In the genomic region with DNA sequence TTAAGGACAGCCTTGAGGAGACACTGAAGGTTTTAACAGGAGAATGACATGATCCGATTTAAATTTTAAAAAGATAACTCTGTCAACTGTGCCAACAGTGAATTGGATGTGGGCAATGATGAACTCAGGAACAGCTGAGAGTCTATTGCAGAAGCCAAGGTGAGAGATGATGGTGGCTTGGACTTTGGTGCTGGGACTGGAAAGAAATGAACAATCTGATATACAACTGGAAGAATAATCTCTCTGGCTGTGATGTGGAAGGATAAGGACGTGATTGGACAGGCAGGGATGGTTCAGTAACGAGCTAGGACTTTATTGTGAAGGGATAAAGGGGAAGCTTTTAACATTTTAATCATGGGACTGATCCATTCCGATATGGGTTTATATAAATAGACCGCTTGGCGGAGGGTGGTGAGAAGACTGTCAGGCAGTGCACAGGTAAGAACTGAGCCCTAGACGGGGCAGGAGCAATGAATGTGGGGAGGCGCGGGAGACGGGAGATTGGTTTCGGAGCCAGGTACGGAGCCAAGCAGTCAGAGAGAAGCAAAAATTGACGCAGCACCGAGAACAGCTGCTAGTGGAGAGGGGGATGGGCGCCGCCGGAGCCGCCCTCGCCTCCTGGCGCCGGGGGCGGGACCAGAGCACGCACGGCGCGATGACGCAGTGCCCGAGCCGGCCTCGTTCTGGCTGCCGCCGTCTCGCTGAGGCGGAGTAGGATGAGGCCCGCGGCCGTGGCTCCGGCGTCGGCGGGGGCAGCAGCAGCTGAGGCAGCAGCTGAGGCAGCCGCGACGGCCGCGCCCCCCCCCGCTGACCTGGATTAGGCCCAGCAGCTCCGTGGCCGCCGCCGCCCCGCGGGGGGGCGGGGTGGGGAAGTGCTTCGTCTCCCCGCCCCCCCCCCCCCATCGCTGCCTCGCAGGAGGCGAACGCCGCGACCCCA, we compare ENCODE assay signal across 1 cellular context.
TF ChIP-seq lines count a peak whose summit lies in the region.

A gene with protein sequence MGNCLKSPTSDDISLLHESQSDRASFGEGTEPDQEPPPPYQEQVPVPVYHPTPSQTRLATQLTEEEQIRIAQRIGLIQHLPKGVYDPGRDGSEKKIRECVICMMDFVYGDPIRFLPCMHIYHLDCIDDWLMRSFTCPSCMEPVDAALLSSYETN (plus strand): TSS at position 663 of the 937 bp plus-strand sequence. CDS start 484 bp downstream, outside the sequence.

TF ChIP-seq in K562, 482 proteins besides CTCF, POLR2A, EP300 and RAD21 (continued from another document and continues in another):
- no peak for TF ChIP-seq WHSC1 (IDR thresholded peaks at IDR 0.05; ENCODE audit: low read length)
- TF ChIP-seq, protein P1, sequence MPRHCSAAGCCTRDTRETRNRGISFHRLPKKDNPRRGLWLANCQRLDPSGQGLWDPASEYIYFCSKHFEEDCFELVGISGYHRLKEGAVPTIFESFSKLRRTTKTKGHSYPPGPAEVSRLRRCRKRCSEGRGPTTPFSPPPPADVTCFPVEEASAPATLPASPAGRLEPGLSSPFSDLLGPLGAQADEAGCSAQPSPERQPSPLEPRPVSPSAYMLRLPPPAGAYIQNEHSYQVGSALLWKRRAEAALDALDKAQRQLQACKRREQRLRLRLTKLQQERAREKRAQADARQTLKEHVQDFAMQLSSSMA (CRISPR knock-in tag; IDR thresholded peaks at IDR 0.05): no peak
- peak; percentile 88 for TF ChIP-seq ZFX (CRISPR knock-in tag; IDR thresholded peaks at IDR 0.05)
- TF ChIP-seq BRD9 (IDR thresholded peaks at IDR 0.05; ENCODE audit: low read depth, partially characterized antibody): no peak
- peak in 1 of 2 experiments; percentile 43; a peak in 2 of 4 replicates for TF ChIP-seq TBL1XR1 (IDR thresholded peaks at IDR 0.05; ENCODE audit: low read length in 2 of 2)
- peak; percentile 22 for TF ChIP-seq ZFP36 (IDR thresholded peaks at IDR 0.05; ENCODE audit: low read depth, low read length, partially characterized antibody)
- TF ChIP-seq, protein P2, sequence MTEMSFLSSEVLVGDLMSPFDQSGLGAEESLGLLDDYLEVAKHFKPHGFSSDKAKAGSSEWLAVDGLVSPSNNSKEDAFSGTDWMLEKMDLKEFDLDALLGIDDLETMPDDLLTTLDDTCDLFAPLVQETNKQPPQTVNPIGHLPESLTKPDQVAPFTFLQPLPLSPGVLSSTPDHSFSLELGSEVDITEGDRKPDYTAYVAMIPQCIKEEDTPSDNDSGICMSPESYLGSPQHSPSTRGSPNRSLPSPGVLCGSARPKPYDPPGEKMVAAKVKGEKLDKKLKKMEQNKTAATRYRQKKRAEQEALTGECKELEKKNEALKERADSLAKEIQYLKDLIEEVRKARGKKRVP (CRISPR knock-in tag; IDR thresholded peaks at IDR 0.05): no peak
- TF ChIP-seq, protein P3, sequence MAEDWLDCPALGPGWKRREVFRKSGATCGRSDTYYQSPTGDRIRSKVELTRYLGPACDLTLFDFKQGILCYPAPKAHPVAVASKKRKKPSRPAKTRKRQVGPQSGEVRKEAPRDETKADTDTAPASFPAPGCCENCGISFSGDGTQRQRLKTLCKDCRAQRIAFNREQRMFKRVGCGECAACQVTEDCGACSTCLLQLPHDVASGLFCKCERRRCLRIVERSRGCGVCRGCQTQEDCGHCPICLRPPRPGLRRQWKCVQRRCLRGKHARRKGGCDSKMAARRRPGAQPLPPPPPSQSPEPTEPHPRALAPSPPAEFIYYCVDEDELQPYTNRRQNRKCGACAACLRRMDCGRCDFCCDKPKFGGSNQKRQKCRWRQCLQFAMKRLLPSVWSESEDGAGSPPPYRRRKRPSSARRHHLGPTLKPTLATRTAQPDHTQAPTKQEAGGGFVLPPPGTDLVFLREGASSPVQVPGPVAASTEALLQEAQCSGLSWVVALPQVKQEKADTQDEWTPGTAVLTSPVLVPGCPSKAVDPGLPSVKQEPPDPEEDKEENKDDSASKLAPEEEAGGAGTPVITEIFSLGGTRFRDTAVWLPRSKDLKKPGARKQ (CRISPR knock-in tag; IDR thresholded peaks at IDR 0.05): no peak
- TF ChIP-seq, protein P4, sequence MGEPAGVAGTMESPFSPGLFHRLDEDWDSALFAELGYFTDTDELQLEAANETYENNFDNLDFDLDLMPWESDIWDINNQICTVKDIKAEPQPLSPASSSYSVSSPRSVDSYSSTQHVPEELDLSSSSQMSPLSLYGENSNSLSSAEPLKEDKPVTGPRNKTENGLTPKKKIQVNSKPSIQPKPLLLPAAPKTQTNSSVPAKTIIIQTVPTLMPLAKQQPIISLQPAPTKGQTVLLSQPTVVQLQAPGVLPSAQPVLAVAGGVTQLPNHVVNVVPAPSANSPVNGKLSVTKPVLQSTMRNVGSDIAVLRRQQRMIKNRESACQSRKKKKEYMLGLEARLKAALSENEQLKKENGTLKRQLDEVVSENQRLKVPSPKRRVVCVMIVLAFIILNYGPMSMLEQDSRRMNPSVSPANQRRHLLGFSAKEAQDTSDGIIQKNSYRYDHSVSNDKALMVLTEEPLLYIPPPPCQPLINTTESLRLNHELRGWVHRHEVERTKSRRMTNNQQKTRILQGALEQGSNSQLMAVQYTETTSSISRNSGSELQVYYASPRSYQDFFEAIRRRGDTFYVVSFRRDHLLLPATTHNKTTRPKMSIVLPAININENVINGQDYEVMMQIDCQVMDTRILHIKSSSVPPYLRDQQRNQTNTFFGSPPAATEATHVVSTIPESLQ (CRISPR knock-in tag; IDR thresholded peaks at IDR 0.05): no peak
- TF ChIP-seq, protein P5, sequence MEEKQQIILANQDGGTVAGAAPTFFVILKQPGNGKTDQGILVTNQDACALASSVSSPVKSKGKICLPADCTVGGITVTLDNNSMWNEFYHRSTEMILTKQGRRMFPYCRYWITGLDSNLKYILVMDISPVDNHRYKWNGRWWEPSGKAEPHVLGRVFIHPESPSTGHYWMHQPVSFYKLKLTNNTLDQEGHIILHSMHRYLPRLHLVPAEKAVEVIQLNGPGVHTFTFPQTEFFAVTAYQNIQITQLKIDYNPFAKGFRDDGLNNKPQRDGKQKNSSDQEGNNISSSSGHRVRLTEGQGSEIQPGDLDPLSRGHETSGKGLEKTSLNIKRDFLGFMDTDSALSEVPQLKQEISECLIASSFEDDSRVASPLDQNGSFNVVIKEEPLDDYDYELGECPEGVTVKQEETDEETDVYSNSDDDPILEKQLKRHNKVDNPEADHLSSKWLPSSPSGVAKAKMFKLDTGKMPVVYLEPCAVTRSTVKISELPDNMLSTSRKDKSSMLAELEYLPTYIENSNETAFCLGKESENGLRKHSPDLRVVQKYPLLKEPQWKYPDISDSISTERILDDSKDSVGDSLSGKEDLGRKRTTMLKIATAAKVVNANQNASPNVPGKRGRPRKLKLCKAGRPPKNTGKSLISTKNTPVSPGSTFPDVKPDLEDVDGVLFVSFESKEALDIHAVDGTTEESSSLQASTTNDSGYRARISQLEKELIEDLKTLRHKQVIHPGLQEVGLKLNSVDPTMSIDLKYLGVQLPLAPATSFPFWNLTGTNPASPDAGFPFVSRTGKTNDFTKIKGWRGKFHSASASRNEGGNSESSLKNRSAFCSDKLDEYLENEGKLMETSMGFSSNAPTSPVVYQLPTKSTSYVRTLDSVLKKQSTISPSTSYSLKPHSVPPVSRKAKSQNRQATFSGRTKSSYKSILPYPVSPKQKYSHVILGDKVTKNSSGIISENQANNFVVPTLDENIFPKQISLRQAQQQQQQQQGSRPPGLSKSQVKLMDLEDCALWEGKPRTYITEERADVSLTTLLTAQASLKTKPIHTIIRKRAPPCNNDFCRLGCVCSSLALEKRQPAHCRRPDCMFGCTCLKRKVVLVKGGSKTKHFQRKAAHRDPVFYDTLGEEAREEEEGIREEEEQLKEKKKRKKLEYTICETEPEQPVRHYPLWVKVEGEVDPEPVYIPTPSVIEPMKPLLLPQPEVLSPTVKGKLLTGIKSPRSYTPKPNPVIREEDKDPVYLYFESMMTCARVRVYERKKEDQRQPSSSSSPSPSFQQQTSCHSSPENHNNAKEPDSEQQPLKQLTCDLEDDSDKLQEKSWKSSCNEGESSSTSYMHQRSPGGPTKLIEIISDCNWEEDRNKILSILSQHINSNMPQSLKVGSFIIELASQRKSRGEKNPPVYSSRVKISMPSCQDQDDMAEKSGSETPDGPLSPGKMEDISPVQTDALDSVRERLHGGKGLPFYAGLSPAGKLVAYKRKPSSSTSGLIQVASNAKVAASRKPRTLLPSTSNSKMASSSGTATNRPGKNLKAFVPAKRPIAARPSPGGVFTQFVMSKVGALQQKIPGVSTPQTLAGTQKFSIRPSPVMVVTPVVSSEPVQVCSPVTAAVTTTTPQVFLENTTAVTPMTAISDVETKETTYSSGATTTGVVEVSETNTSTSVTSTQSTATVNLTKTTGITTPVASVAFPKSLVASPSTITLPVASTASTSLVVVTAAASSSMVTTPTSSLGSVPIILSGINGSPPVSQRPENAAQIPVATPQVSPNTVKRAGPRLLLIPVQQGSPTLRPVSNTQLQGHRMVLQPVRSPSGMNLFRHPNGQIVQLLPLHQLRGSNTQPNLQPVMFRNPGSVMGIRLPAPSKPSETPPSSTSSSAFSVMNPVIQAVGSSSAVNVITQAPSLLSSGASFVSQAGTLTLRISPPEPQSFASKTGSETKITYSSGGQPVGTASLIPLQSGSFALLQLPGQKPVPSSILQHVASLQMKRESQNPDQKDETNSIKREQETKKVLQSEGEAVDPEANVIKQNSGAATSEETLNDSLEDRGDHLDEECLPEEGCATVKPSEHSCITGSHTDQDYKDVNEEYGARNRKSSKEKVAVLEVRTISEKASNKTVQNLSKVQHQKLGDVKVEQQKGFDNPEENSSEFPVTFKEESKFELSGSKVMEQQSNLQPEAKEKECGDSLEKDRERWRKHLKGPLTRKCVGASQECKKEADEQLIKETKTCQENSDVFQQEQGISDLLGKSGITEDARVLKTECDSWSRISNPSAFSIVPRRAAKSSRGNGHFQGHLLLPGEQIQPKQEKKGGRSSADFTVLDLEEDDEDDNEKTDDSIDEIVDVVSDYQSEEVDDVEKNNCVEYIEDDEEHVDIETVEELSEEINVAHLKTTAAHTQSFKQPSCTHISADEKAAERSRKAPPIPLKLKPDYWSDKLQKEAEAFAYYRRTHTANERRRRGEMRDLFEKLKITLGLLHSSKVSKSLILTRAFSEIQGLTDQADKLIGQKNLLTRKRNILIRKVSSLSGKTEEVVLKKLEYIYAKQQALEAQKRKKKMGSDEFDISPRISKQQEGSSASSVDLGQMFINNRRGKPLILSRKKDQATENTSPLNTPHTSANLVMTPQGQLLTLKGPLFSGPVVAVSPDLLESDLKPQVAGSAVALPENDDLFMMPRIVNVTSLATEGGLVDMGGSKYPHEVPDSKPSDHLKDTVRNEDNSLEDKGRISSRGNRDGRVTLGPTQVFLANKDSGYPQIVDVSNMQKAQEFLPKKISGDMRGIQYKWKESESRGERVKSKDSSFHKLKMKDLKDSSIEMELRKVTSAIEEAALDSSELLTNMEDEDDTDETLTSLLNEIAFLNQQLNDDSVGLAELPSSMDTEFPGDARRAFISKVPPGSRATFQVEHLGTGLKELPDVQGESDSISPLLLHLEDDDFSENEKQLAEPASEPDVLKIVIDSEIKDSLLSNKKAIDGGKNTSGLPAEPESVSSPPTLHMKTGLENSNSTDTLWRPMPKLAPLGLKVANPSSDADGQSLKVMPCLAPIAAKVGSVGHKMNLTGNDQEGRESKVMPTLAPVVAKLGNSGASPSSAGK (IDR thresholded peaks at IDR 0.05): no peak
- TF ChIP-seq RBM15 (IDR thresholded peaks at IDR 0.05; ENCODE audit: insufficient read depth, low read length): no peak
- TF ChIP-seq ZNF232 (CRISPR knock-in tag; IDR thresholded peaks at IDR 0.05): no peak
- no peak for TF ChIP-seq KLF10 (CRISPR knock-in tag; IDR thresholded peaks at IDR 0.05)
- TF ChIP-seq XRCC3 (IDR thresholded peaks at IDR 0.05): no peak
- no peak for TF ChIP-seq BMI1 (IDR thresholded peaks at IDR 0.05; ENCODE audit: low read length)
- TF ChIP-seq POLR3A (IDR thresholded peaks at IDR 0.05; ENCODE audit: borderline replicate concordance, extremely low read depth, insufficient read depth, insufficient read length): no peak
- peak; percentile 76 for TF ChIP-seq CHD2 (IDR thresholded peaks at IDR 0.05; ENCODE audit: low read depth, low read length)
- TF ChIP-seq MTA2 (IDR thresholded peaks at IDR 0.05; ENCODE audit: low read depth): no peak
- no peak for TF ChIP-seq PTTG1 (tag; IDR thresholded peaks at IDR 0.05; ENCODE audit: low read depth)
- no peak for TF ChIP-seq ZNF311 (CRISPR knock-in tag; IDR thresholded peaks at IDR 0.05)
- no peak for TF ChIP-seq PHF21A (IDR thresholded peaks at IDR 0.05; ENCODE audit: borderline replicate concordance, low read depth)
- TF ChIP-seq PRPF4 (IDR thresholded peaks at IDR 0.05; ENCODE audit: insufficient read depth, low read depth, low read length, poor library complexity, severe bottlenecking): peak; percentile 82
- no peak for TF ChIP-seq ZNF589 (CRISPR knock-in tag; IDR thresholded peaks at IDR 0.05; ENCODE audit: low read depth)
- TF ChIP-seq, protein P6, sequence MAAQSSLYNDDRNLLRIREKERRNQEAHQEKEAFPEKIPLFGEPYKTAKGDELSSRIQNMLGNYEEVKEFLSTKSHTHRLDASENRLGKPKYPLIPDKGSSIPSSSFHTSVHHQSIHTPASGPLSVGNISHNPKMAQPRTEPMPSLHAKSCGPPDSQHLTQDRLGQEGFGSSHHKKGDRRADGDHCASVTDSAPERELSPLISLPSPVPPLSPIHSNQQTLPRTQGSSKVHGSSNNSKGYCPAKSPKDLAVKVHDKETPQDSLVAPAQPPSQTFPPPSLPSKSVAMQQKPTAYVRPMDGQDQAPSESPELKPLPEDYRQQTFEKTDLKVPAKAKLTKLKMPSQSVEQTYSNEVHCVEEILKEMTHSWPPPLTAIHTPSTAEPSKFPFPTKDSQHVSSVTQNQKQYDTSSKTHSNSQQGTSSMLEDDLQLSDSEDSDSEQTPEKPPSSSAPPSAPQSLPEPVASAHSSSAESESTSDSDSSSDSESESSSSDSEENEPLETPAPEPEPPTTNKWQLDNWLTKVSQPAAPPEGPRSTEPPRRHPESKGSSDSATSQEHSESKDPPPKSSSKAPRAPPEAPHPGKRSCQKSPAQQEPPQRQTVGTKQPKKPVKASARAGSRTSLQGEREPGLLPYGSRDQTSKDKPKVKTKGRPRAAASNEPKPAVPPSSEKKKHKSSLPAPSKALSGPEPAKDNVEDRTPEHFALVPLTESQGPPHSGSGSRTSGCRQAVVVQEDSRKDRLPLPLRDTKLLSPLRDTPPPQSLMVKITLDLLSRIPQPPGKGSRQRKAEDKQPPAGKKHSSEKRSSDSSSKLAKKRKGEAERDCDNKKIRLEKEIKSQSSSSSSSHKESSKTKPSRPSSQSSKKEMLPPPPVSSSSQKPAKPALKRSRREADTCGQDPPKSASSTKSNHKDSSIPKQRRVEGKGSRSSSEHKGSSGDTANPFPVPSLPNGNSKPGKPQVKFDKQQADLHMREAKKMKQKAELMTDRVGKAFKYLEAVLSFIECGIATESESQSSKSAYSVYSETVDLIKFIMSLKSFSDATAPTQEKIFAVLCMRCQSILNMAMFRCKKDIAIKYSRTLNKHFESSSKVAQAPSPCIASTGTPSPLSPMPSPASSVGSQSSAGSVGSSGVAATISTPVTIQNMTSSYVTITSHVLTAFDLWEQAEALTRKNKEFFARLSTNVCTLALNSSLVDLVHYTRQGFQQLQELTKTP (IDR thresholded peaks at IDR 0.05; ENCODE audit: low read depth in 1 of 2, partially characterized antibody in 2 of 2): no peak
- no peak for TF ChIP-seq ZNF212 (CRISPR knock-in tag; IDR thresholded peaks at IDR 0.05)
- TF ChIP-seq MTA1 (IDR thresholded peaks at IDR 0.05; ENCODE audit: borderline replicate concordance): peak; percentile 72
- TF ChIP-seq YY1 (IDR thresholded peaks at IDR 0.05; ENCODE audit: borderline replicate concordance in 1 of 3, control insufficient read depth in 1 of 3, extremely low read depth in 1 of 3, insufficient read depth in 3 of 3, insufficient read length in 1 of 3, insufficient replicate concordance in 2 of 3, low read depth in 1 of 3, low read length in 2 of 3): peak in 2 of 3 experiments; percentile 62 to 67
- TF ChIP-seq ZNF239 (CRISPR knock-in tag; IDR thresholded peaks at IDR 0.05): no peak
- no peak for TF ChIP-seq ARNT (IDR thresholded peaks at IDR 0.05)
- TF ChIP-seq FOXJ2 (tag; IDR thresholded peaks at IDR 0.05): 0 out of 2 replicates have a peak, but pooled peaks have one; percentile 52
